In genomic region chr20:824490-824889, GRCh38 we compare ENCODE assay signal across 26 cellular contexts. TPM values are rescaled to one million over a fixed set of nuclear protein-coding genes. Genes with fewer than 3 reads are reported as not detected.
"Had no signal": no experiment of that assay in that cellular context is flagged by ENCODE, and none has a peak within 500 bp of the region (broad histone marks: within the 10 kb centered on the region; RNA-seq: fewer than 3 reads in every experiment).

No MANE protein-coding gene starts in this region.

- H3K4me3 ChIP-seq: heart right ventricle, left ventricle myocardium inferior, lower lobe of right lung, pancreas, prostate gland, right lobe of liver, suprapubic skin, thyroid gland, upper lobe of left lung had no signal

- ATAC-seq: esophagus mucosa; heart right ventricle; lower lobe of right lung; natural killer cell treated with Interleukin-12 subunit alpha and Interleukin-12 subunit beta and Interleukin-15 and Interleukin-18, amount 100 ng/mL, for 72 hours; pancreas; right lobe of liver had no signal

- DNase-seq: effector memory CD4-positive, alpha-beta T cell; heart right ventricle; hypothalamus; left ventricle myocardium inferior; lower lobe of right lung; midbrain; occipital lobe; pancreas; retina; right lobe of liver; stimulated activated CD4-positive, alpha-beta T cell treated with anti-CD3 and anti-CD28 coated beads, Interleukin-2, amount 100 ng/mL, for 24 hours; stimulated activated CD4-positive, alpha-beta T cell treated with anti-CD3 and anti-CD28 coated beads, Interleukin-4, amount 100 ng/mL, for 4 hours; stimulated activated naive CD4-positive, alpha-beta T cell treated with Interleukin-2 at 50 U/mL for 16 hours; thyroid gland had no signal

- H3K9me3 ChIP-seq: heart right ventricle, left ventricle myocardium inferior, lower lobe of right lung, pancreas, prostate gland, right lobe of liver, suprapubic skin, thyroid gland, upper lobe of left lung had no signal

- H3K27me3 Mint-ChIP-seq: central memory CD8-positive, alpha-beta T cell had no signal

- H3K36me3 Mint-ChIP-seq: memory B cell; natural killer cell treated with Interleukin-12 subunit alpha and Interleukin-12 subunit beta and Interleukin-15 and Interleukin-18, amount 100 ng/mL, for 72 hours had no signal

- H3K27ac ChIP-seq: heart right ventricle, left ventricle myocardium inferior, lower lobe of right lung, pancreas, prostate gland, right lobe of liver, suprapubic skin, thyroid gland, upper lobe of left lung had no signal

- H3K4me3 Mint-ChIP-seq: central memory CD8-positive, alpha-beta T cell; memory B cell; natural killer cell treated with Interleukin-12 subunit alpha and Interleukin-12 subunit beta and Interleukin-15 and Interleukin-18, amount 100 ng/mL, for 72 hours had no signal

- H3K4me1 Mint-ChIP-seq: central memory CD8-positive, alpha-beta T cell had no signal

- H3K4me1 ChIP-seq: pancreas, prostate gland, right lobe of liver, suprapubic skin, thyroid gland had no signal

- H3K36me3 ChIP-seq: heart right ventricle, left ventricle myocardium inferior, lower lobe of right lung, pancreas, prostate gland, right lobe of liver, suprapubic skin, thyroid gland, upper lobe of left lung had no signal

- FAIRE-seq: endometrium, frontal cortex, islet of Langerhans, pancreas had no signal

- H3K9me3 Mint-ChIP-seq: central memory CD8-positive, alpha-beta T cell; memory B cell; natural killer cell treated with Interleukin-12 subunit alpha and Interleukin-12 subunit beta and Interleukin-15 and Interleukin-18, amount 100 ng/mL, for 72 hours had no signal

- H3K27me3 ChIP-seq: heart right ventricle, pancreas, right lobe of liver, suprapubic skin, thyroid gland, upper lobe of left lung had no signal

- H3K27ac Mint-ChIP-seq: memory B cell had no signal

RNA-seq across cellular contexts. Expression of gene SLC52A3, which starts 56.2 kb away (rescaled TPM):
- total RNA-seq: fibroblast of lung; glomerular endothelial cell; natural killer cell treated with Interleukin-12 subunit alpha and Interleukin-12 subunit beta and Interleukin-15 and Interleukin-18, amount 100 ng/mL, for 72 hours; occipital lobe had no signal
- polyA plus RNA-seq: fibroblast of lung had no signal
